Comparison of ENCODE assay signal across 14 cellular contexts in genomic region chr2:235506291-235506996, GRCh38. TPM values are rescaled to one million over a fixed set of nuclear protein-coding genes. Genes with fewer than 3 reads are reported as not detected.
DNase-seq lines count a peak whose midpoint lies in the region; ATAC-seq and TF ChIP-seq lines count a peak whose summit lies in the region.
"Had no signal": no experiment of that assay in that cellular context is flagged by ENCODE, and none has a peak within 500 bp of the region (broad histone marks: within the 10 kb centered on the region; RNA-seq: fewer than 3 reads in every experiment).

No MANE protein-coding gene starts in this region.

- no peak overlapping the region for H2AFZ ChIP-seq in mammary epithelial cell (ENCODE audit: low read depth, low read length)
- H2AFZ ChIP-seq: PC-9 had no signal

- H3K36me3 ChIP-seq in mammary epithelial cell (ENCODE audit: insufficient read depth, low read length) = no peaks in the 10 kb centered on the region
- H3K36me3 ChIP-seq: tibial artery had no signal

- H3K27me3 Mint-ChIP-seq in MCF 10A (ENCODE audit: insufficient read depth, unreplicated experiment) = no peaks in the 10 kb centered on the region
- no peaks in the 10 kb centered on the region for H3K27me3 Mint-ChIP-seq in type B pancreatic cell
- H3K27me3 Mint-ChIP-seq in mesothelial cell of epicardium (ENCODE audit: low read depth) = no peaks in the 10 kb centered on the region

- peaks cover 18% of the 10 kb centered on the region for H3K4me1 Mint-ChIP-seq in MCF 10A (ENCODE audit: insufficient read depth, unreplicated experiment)
- peaks cover 50% of the 10 kb centered on the region for H3K4me1 Mint-ChIP-seq in type B pancreatic cell (ENCODE audit: unreplicated experiment)
- H3K4me1 Mint-ChIP-seq in mesothelial cell of epicardium = peaks cover 26% of the 10 kb centered on the region

- dilution Hi-C loops in mammary epithelial cell (cut with HindIII; ENCODE audit: low sequenced_read_pairs) = no loop called here

- H3K4me3 ChIP-seq in mammary epithelial cell (replicated peaks in 1 of 3; ENCODE audit: insufficient read depth in 1 of 3, low read depth in 2 of 3, low read length in 3 of 3) = no peak overlapping the region
- H3K4me3 ChIP-seq: PC-9, skin epidermis, tibial artery had no signal

- H3K27ac Mint-ChIP-seq in MCF 10A (ENCODE audit: low read depth, unreplicated experiment) (no peak overlapping the region), type B pancreatic cell (peak overlapping the region; percentile 24), mesothelial cell of epicardium (no peak overlapping the region)
- H3K27ac Mint-ChIP-seq: activated naive CD4-positive, alpha-beta T cell treated with anti-CD3 and anti-CD28 coated beads, Interleukin-2, amount 50 U/mL, for 24 hours had no signal

- 84% methylated on average over 14 of the region's 14 CpGs for WGBS in mammary epithelial cell (ENCODE audit: low coverage, missing lambda C conversion rate)

- intact Hi-C loops in MCF 10A (cut with micrococcal nuclease) = no loop called here
- intact Hi-C loops in mammary epithelial cell (cut with micrococcal nuclease) = no loop called here

- DNase-seq in MCF 10A (ENCODE audit: unreplicated experiment) (peak; percentile 22), mammary epithelial cell (no peak), NCI-H748 (lab: John Stamatoyannopoulos, UW; ENCODE audit: unreplicated experiment) (peak; percentile 91), iris pigment epithelial cell (ENCODE audit: low read depth) (peak; percentile 33), type B pancreatic cell (ENCODE audit: extremely low spot score, unreplicated experiment) (no peak), mesothelial cell of epicardium (ENCODE audit: low spot score in 2 of 2, unreplicated experiment in 2 of 2) (no peak), C1 segment of cervical spinal cord (lab: John Stamatoyannopoulos, UW) (no peak)
- DNase-seq: NCI-H1436, T-helper 9 cell, tibial artery had no signal

- CTCF ChIA-PET in MCF 10A (lab: Yijun Ruan, JAX) = interaction anchor here (1.0 kb wide), 1 partner anchor 390 kb away, joined by 5 read pairs; no protein-coding TSS in a partner anchor
- CTCF ChIA-PET in mammary epithelial cell (lab: Charles Lee; ENCODE audit: low non-redundant PET) = no interaction called here

- in situ Hi-C loops in mammary epithelial cell (cut with MboI; ENCODE audit: low sequenced_read_pairs in 2 of 2) = no loop called here

- BruUV-seq in MCF 10A (replicated peaks; lab: Mats Ljungman, UMichigan) (no TSS peak), mammary epithelial cell (replicated peaks; lab: Mats Ljungman, UMichigan) (no TSS peak)

- no peaks in the 10 kb centered on the region for H3K27me3 ChIP-seq in mammary epithelial cell (ENCODE audit: insufficient read depth, low read length)
- H3K27me3 ChIP-seq: tibial artery had no signal

- H3K4me2 ChIP-seq in mammary epithelial cell (ENCODE audit: insufficient read depth, low read depth, low read length) = no peak overlapping the region
- H3K4me2 ChIP-seq: PC-9 had no signal

- H3K4me3 Mint-ChIP-seq in MCF 10A (ENCODE audit: unreplicated experiment) (no peak overlapping the region), type B pancreatic cell (peak overlapping the region; percentile 23), mesothelial cell of epicardium (no peak overlapping the region)
- H3K4me3 Mint-ChIP-seq: activated naive CD4-positive, alpha-beta T cell treated with anti-CD3 and anti-CD28 coated beads, Interleukin-2, amount 50 U/mL, for 24 hours had no signal

- H3K27ac ChIP-seq in mammary epithelial cell (ENCODE audit: insufficient read depth, low read depth, low read length) = no peak overlapping the region
- H3K27ac ChIP-seq: PC-9, skin epidermis, tibial artery had no signal

- peaks cover 6% of the 10 kb centered on the region for H3K4me1 ChIP-seq in mammary epithelial cell (ENCODE audit: insufficient read depth, low read length)

- H3K36me3 Mint-ChIP-seq in MCF 10A (ENCODE audit: insufficient read depth, unreplicated experiment) (no peaks in the 10 kb centered on the region), type B pancreatic cell (peaks cover 16% of the 10 kb centered on the region), mesothelial cell of epicardium (peaks cover 3% of the 10 kb centered on the region)
- H3K36me3 Mint-ChIP-seq: activated naive CD4-positive, alpha-beta T cell treated with anti-CD3 and anti-CD28 coated beads, Interleukin-2, amount 50 U/mL, for 24 hours had no signal

- peaks cover 93% of the 10 kb centered on the region for H3K79me2 ChIP-seq in mammary epithelial cell (ENCODE audit: insufficient read depth, low read length)

- POLR2A ChIA-PET in MCF 10A (lab: Yijun Ruan, JAX) = interaction anchor here (0.6 kb wide), 1 partner anchor 90 kb away, joined by 7 read pairs; no protein-coding TSS in a partner anchor

- TF ChIP-seq CTCF in MCF 10A (IDR thresholded peaks at IDR 0.05; ENCODE audit: unreplicated experiment) = no peak
- TF ChIP-seq CTCF in mammary epithelial cell (conservative IDR thresholded peaks at IDR 0.05 in 1 of 2, IDR thresholded peaks at IDR 0.05 in 1 of 2; ENCODE audit: extremely low read depth in 1 of 2, insufficient read depth in 1 of 2, low read depth in 1 of 2, low read length in 2 of 2) = no peak
- TF ChIP-seq CTCF in type B pancreatic cell (conservative IDR thresholded peaks at IDR 0.05) = no peak
- TF ChIP-seq CTCF in mesothelial cell of epicardium (IDR thresholded peaks at IDR 0.05; ENCODE audit: unreplicated experiment) = no peak

- H3K9me3 Mint-ChIP-seq in MCF 10A (ENCODE audit: unreplicated experiment) (no peaks in the 10 kb centered on the region), type B pancreatic cell (no peaks in the 10 kb centered on the region), mesothelial cell of epicardium (peaks cover 3% of the 10 kb centered on the region)
- H3K9me3 Mint-ChIP-seq: activated naive CD4-positive, alpha-beta T cell treated with anti-CD3 and anti-CD28 coated beads, Interleukin-2, amount 50 U/mL, for 24 hours had no signal

- H3K9me3 ChIP-seq in mammary epithelial cell (replicated peaks; ENCODE audit: insufficient read depth, low read length) = no peaks in the 10 kb centered on the region
- H3K9me3 ChIP-seq: tibial artery had no signal

- no peak overlapping the region for H3K9ac ChIP-seq in mammary epithelial cell (ENCODE audit: insufficient read depth, low read length)

- no peak for ATAC-seq in GM19397 (IDR thresholded peaks at IDR 0.05; ENCODE audit: unreplicated experiment)

- no peaks in the 10 kb centered on the region for H4K20me1 ChIP-seq in mammary epithelial cell (ENCODE audit: insufficient read depth, low read length)

RNA-seq across cellular contexts. Expression of gene AGAP1, which starts 12.6 kb away (rescaled TPM):
- 41.3 and 42.4 TPM in 2 replicates for total RNA-seq in MCF 10A (2022)
- total RNA-seq in mammary epithelial cell = 10 to 100 TPM; 11.2 to 28.9 TPM
- 21.7 TPM for polyA plus RNA-seq in mammary epithelial cell
- 58.1 TPM for polyA minus RNA-seq in mammary epithelial cell
- total RNA-seq in type B pancreatic cell (ENCODE audit: low replicate concordance) = 46.3 and 52.7 TPM in 2 replicates
- 41.1 to 44.0 TPM (median 41.5 TPM) in 3 replicates for total RNA-seq in mesothelial cell of epicardium

Comparison
In these comparisons a context has a peak if more than half of its experiments do, and no peak if none do; other contexts are left out.
1. DNase-seq: peak in MCF 10A (single experiment), NCI-H748 (single experiment) and iris pigment epithelial cell (single experiment); none in mammary epithelial cell (single experiment), type B pancreatic cell (single experiment), mesothelial cell of epicardium (0 of 2) and C1 segment of cervical spinal cord (0 of 14).